8 cellular contexts compared by ENCODE assay signal in genomic region chr12:8038659-8039114, GRCh38. TPM values are rescaled to one million over a fixed set of nuclear protein-coding genes. Genes with fewer than 3 reads are reported as not detected.
DNase-seq lines count a peak whose midpoint lies in the region; TF ChIP-seq lines count a peak whose summit lies in the region.

No MANE protein-coding gene starts in this region.

- no peak overlapping the region for H3K4me3 ChIP-seq in esophagus (ENCODE audit: low read depth in 1 of 2, low read length in 2 of 2)
- peak overlapping the region; percentile 38 to 48 for H3K4me3 ChIP-seq in muscle layer of duodenum (ENCODE audit: low read depth in 1 of 2, low read length in 2 of 2)

- H3K4me1 Mint-ChIP-seq in activated CD4-positive, alpha-beta T cell treated with anti-CD3 and anti-CD28 coated beads, Interleukin-2, amount 10 ng/mL, durations not matched to agents 24 days and 14 days = peaks cover 50% of the 10 kb centered on the region
- peaks cover 27% of the 10 kb centered on the region for H3K4me1 Mint-ChIP-seq in type B pancreatic cell (ENCODE audit: unreplicated experiment)

- H3K4me1 ChIP-seq in esophagus (ENCODE audit: control insufficient read depth in 2 of 2, insufficient read depth in 2 of 2, low read length in 1 of 2) (peaks cover 5 to 17% of the 10 kb centered on the region in 2 donors), muscle layer of duodenum (ENCODE audit: control insufficient read depth in 1 of 2, insufficient read depth in 2 of 2, low read length in 2 of 2) (peaks cover 34 to 57% of the 10 kb centered on the region in 2 donors)

- H3K4me3 Mint-ChIP-seq in activated CD4-positive, alpha-beta T cell treated with anti-CD3 and anti-CD28 coated beads, Interleukin-2, amount 10 ng/mL, durations not matched to agents 24 days and 14 days = peak overlapping the region; percentile 43
- H3K4me3 Mint-ChIP-seq in type B pancreatic cell = peak overlapping the region; percentile 39

- no peak for TF ChIP-seq CTCF in type B pancreatic cell (conservative IDR thresholded peaks at IDR 0.05)

- intact Hi-C loops in activated CD4-positive, alpha-beta T cell treated with anti-CD3 and anti-CD28 coated beads, Interleukin-2, amount 10 ng/mL, durations not matched to agents 24 days and 14 days (cut with micrococcal nuclease) = no loop called here

- DNase-seq in D341Med (ENCODE audit: low spot score) (peak; percentile 39), NCI-H1105 treated with DMSO at 0.1 percent for 48 hours (lab: John Stamatoyannopoulos, UW) (peak; percentile 89), type B pancreatic cell (ENCODE audit: extremely low spot score, unreplicated experiment) (no peak), NAMALWA (ENCODE audit: low spot score) (no peak), NCI-H1930 (lab: John Stamatoyannopoulos, UW) (no peak)
- DNase-seq in activated CD4-positive, alpha-beta T cell treated with anti-CD3 and anti-CD28 coated beads, Interleukin-2, amount 10 ng/mL, durations not matched to agents 24 days and 14 days = peak; percentile 78

- WGBS in esophagus, 2 donors = 13% methylated on average over 13 of the region's 13 CpGs

- H3K27ac ChIP-seq in esophagus (ENCODE audit: low read depth in 2 of 2, low read length in 1 of 2) = peak overlapping the region; percentile 43 to 74
- H3K27ac ChIP-seq in muscle layer of duodenum (ENCODE audit: low read length) = peak overlapping the region; percentile 22

- peak overlapping the region; percentile 1 for H3K27ac Mint-ChIP-seq in activated CD4-positive, alpha-beta T cell treated with anti-CD3 and anti-CD28 coated beads, Interleukin-2, amount 10 ng/mL, durations not matched to agents 24 days and 14 days
- no peak overlapping the region for H3K27ac Mint-ChIP-seq in type B pancreatic cell

- H3K27me3 ChIP-seq in esophagus (ENCODE audit: control insufficient read depth in 1 of 2, insufficient read depth in 2 of 2, low read length in 2 of 2) (no peaks in the 10 kb centered on the region), muscle layer of duodenum (ENCODE audit: low read depth, low read length) (no peaks in the 10 kb centered on the region)

- peaks cover 33% of the 10 kb centered on the region for H3K36me3 Mint-ChIP-seq in activated CD4-positive, alpha-beta T cell treated with anti-CD3 and anti-CD28 coated beads, Interleukin-2, amount 10 ng/mL, durations not matched to agents 24 days and 14 days (ENCODE audit: low read depth)
- H3K36me3 Mint-ChIP-seq in type B pancreatic cell = peaks cover 37% of the 10 kb centered on the region

- peaks cover 9 to 14% of the 10 kb centered on the region in 2 donors for H3K36me3 ChIP-seq in esophagus (ENCODE audit: control insufficient read depth in 2 of 2, insufficient read depth in 2 of 2, low read length in 1 of 2)
- peaks cover 24 to 34% of the 10 kb centered on the region in 2 donors for H3K36me3 ChIP-seq in muscle layer of duodenum (ENCODE audit: control insufficient read depth in 1 of 2, insufficient read depth in 2 of 2, low read length in 2 of 2)

- no peaks in the 10 kb centered on the region for H3K27me3 Mint-ChIP-seq in activated CD4-positive, alpha-beta T cell treated with anti-CD3 and anti-CD28 coated beads, Interleukin-2, amount 10 ng/mL, durations not matched to agents 24 days and 14 days
- H3K27me3 Mint-ChIP-seq in type B pancreatic cell = no peaks in the 10 kb centered on the region

- no peaks in the 10 kb centered on the region for H3K9me3 ChIP-seq in esophagus (ENCODE audit: control insufficient read depth in 2 of 2, insufficient read depth in 1 of 2, low read depth in 1 of 2, low read length in 1 of 2)
- no peaks in the 10 kb centered on the region for H3K9me3 ChIP-seq in muscle layer of duodenum (ENCODE audit: control insufficient read depth in 1 of 2, low read length in 2 of 2)

- no peaks in the 10 kb centered on the region for H3K9me3 Mint-ChIP-seq in activated CD4-positive, alpha-beta T cell treated with anti-CD3 and anti-CD28 coated beads, Interleukin-2, amount 10 ng/mL, durations not matched to agents 24 days and 14 days
- H3K9me3 Mint-ChIP-seq in type B pancreatic cell = no peaks in the 10 kb centered on the region

RNA-seq across cellular contexts. Expression of gene FOXJ2, which starts 6.2 kb away (rescaled TPM):
- total RNA-seq in activated CD4-positive, alpha-beta T cell treated with anti-CD3 and anti-CD28 coated beads, Interleukin-2, amount 10 ng/mL, durations not matched to agents 24 days and 14 days = 18.5 and 18.6 TPM in 2 replicates
- polyA plus RNA-seq in esophagus = 1 to 10 TPM; 4.2 TPM
- 15.6 and 35.5 TPM in 2 replicates for total RNA-seq in type B pancreatic cell (ENCODE audit: low replicate concordance)

RNA-seq across cellular contexts. Expression of gene C3AR1, which starts 27.5 kb away (rescaled TPM):
- total RNA-seq in activated CD4-positive, alpha-beta T cell treated with anti-CD3 and anti-CD28 coated beads, Interleukin-2, amount 10 ng/mL, durations not matched to agents 24 days and 14 days = 0.56 and 0.73 TPM in 2 replicates
- polyA plus RNA-seq in esophagus = under 1 TPM; 0.65 to 0.94 TPM
- total RNA-seq in type B pancreatic cell (ENCODE audit: low replicate concordance) = not detected in 2 replicates

RNA-seq across cellular contexts. Expression of gene NECAP1, which starts 43.4 kb away (rescaled TPM):
- 34.8 and 36.2 TPM in 2 replicates for total RNA-seq in activated CD4-positive, alpha-beta T cell treated with anti-CD3 and anti-CD28 coated beads, Interleukin-2, amount 10 ng/mL, durations not matched to agents 24 days and 14 days
- polyA plus RNA-seq in esophagus = 10 to 100 TPM; 12.0 to 12.1 TPM
- total RNA-seq in type B pancreatic cell (ENCODE audit: low replicate concordance) = 26.9 and 61.4 TPM in 2 replicates

Comparison
In these comparisons a context has a peak if more than half of its experiments do, and no peak if none do; other contexts are left out.
1. DNase-seq: peak in D341Med (single experiment), NCI-H1105 treated with DMSO at 0.1 percent for 48 hours (single experiment) and activated CD4-positive, alpha-beta T cell treated with anti-CD3 and anti-CD28 coated beads, Interleukin-2, amount 10 ng/mL, durations not matched to agents 24 days and 14 days (single experiment); none in type B pancreatic cell (single experiment), NAMALWA (single experiment) and NCI-H1930 (0 of 2).
2. H3K4me3 ChIP-seq: peak in muscle layer of duodenum (2 of 2); none in esophagus (0 of 2).